Comparison of ENCODE assay signal across 14 cellular contexts in the genomic region with DNA sequence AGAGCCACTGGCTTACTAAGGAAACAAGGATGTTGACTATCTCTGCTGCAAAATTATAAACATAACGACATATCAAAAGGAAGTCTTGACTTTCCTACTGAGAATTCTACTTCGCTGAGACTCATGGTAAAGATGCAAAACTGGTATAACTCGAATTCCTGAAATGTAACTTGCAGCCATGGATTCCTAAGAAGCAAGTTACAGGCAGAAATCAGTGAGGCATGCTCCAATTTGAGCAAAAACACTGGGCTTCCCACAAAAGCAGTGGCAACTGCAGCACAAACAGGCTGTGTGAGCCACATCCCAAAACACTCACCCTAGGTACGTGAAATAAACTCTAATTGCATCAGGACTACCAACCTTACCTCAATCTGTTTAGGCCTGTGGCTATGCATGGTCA.
A peak's percentile ranks its signal among the peaks of the same experiment; 100 is the strongest.
DNase-seq lines count a peak whose midpoint lies in the region; ATAC-seq, FAIRE-seq and TF ChIP-seq lines count a peak whose summit lies in the region.
"Had no signal": no experiment of that assay in that cellular context is flagged by ENCODE, and none has a peak within 500 bp of the region (broad histone marks: within the 10 kb centered on the region; RNA-seq: fewer than 3 reads in every experiment).

No MANE protein-coding gene starts in this region.

- H4K91ac ChIP-seq in mesenchymal stem cell (ENCODE audit: low read length): no peak overlapping the region

- no peaks in the 10 kb centered on the region for H3K79me2 ChIP-seq in K562 (ENCODE audit: control insufficient read depth, insufficient read depth, low read length)

- no peaks in the 10 kb centered on the region for H3K9me1 ChIP-seq in K562 (ENCODE audit: control insufficient read depth, insufficient read depth, low read length)

- H3K4me2 ChIP-seq in K562 (ENCODE audit: insufficient read depth, low read length): no peak overlapping the region
- no peak overlapping the region for H3K4me2 ChIP-seq in mesenchymal stem cell (ENCODE audit: low read length, poor library complexity, severe bottlenecking)

- TF ChIP-seq RAD21 in K562 (CRISPR knock-in tag; conservative IDR thresholded peaks at IDR 0.05 in 1 of 2, IDR thresholded peaks at IDR 0.05 in 1 of 2): no peak

- intact Hi-C loops in left ventricle myocardium inferior (cut with micrococcal nuclease): loop anchor here (10.0 kb wide), 1 partner anchor 498 kb away; no protein-coding TSS in a partner anchor
- intact Hi-C loops in Right ventricle myocardium inferior (cut with DNase I): loop anchor here (5.0 kb wide), 1 partner anchor 495 kb away; no protein-coding TSS in a partner anchor
- intact Hi-C loops in K562 (cut with micrococcal nuclease): loop anchor here (5.0 kb wide), 2 partner anchors 35 to 145 kb away; no protein-coding TSS in a partner anchor

- no peak overlapping the region for H3K23ac ChIP-seq in mesenchymal stem cell (ENCODE audit: low read length in 2 of 2)

- CTCF ChIA-PET in K562 (lab: Yijun Ruan, JAX; ENCODE audit: low intra/inter-chr PET ratio): no interaction called here

- H3K4me1 ChIP-seq in left ventricle myocardium inferior (peaks cover 39% of the 10 kb centered on the region), K562 (replicated peaks in 1 of 2; ENCODE audit: control insufficient read depth in 2 of 2, insufficient read depth in 2 of 2, low read length in 2 of 2) (no peaks in the 10 kb centered on the region; a peak in 1 of 5 replicates), mesenchymal stem cell (ENCODE audit: control insufficient read depth, insufficient read depth, low read depth, low read length) (peaks cover 8% of the 10 kb centered on the region)

- H2BK12ac ChIP-seq in mesenchymal stem cell (ENCODE audit: low read length in 2 of 2): no peak overlapping the region

- H3K27ac ChIP-seq in left ventricle myocardium inferior (replicated peaks): peak overlapping the region; percentile 75
- no peak overlapping the region for H3K27ac ChIP-seq in K562 (ENCODE audit: extremely low read depth, low read depth, low read length)
- H3K27ac ChIP-seq in mesenchymal stem cell (ENCODE audit: low read length, poor library complexity, severe bottlenecking): peak overlapping the region; percentile 57

- H3K9ac ChIP-seq in K562 (ENCODE audit: insufficient read depth in 1 of 2, low read depth in 2 of 2, low read length in 2 of 2): no peak overlapping the region
- peak overlapping the region; percentile 89 for H3K9ac ChIP-seq in mesenchymal stem cell (ENCODE audit: low read length)

- no peak overlapping the region for H3K14ac ChIP-seq in mesenchymal stem cell (ENCODE audit: low read length in 2 of 2)

- no peak overlapping the region for H2AK5ac ChIP-seq in mesenchymal stem cell (ENCODE audit: low read length, severe bottlenecking)

- no peak overlapping the region for H2BK120ac ChIP-seq in mesenchymal stem cell (ENCODE audit: low read depth, low read length)

- no peak overlapping the region for H2BK15ac ChIP-seq in mesenchymal stem cell (ENCODE audit: low read depth, poor library complexity, severe bottlenecking)

- in situ Hi-C loops in K562 (cut with MboI): loop anchor here (25.0 kb wide), 1 partner anchor 490 kb away; no protein-coding TSS in a partner anchor
- in situ Hi-C loops in ACHN (cut with HindIII; ENCODE audit: low pct_ligation_motif_present, low pct_unique_long_range_greater_than_20kb, low sequenced_read_pairs): no loop called here

- H3K36me3 ChIP-seq in left ventricle myocardium inferior: no peaks in the 10 kb centered on the region
- no peaks in the 10 kb centered on the region for H3K36me3 ChIP-seq in K562 (ENCODE audit: control insufficient read depth, insufficient read depth, low read length)
- H3K36me3 ChIP-seq in mesenchymal stem cell (ENCODE audit: control insufficient read depth in 1 of 2, insufficient read depth in 2 of 2, low read depth in 1 of 2, low read length in 2 of 2): peaks cover 0 to 13% of the 10 kb centered on the region in 2 experiments
- H3K36me3 ChIP-seq: upper lobe of left lung had no signal

- FAIRE-seq in K562 (lab: Jason Lieb, UNC): peak; percentile 61
- FAIRE-seq: HTR-8/SVneo, TTC549 had no signal

- H2BK5ac ChIP-seq in mesenchymal stem cell (ENCODE audit: low read depth, low read length, poor library complexity, severe bottlenecking): no peak overlapping the region

- H4K8ac ChIP-seq in mesenchymal stem cell (ENCODE audit: low read length): no peak overlapping the region

- ATAC-seq in Right ventricle myocardium inferior: no peak
- no peak for ATAC-seq in K562
- ATAC-seq in HG03565 (IDR thresholded peaks at IDR 0.05; ENCODE audit: unreplicated experiment): no peak

- no peak for TF ChIP-seq EP300 in K562 (IDR thresholded peaks at IDR 0.05; ENCODE audit: low read length)

- peaks cover 3% of the 10 kb centered on the region for H3K79me1 ChIP-seq in mesenchymal stem cell (replicated peaks; ENCODE audit: low read length, poor library complexity, severe bottlenecking)

- TF ChIP-seq CTCF in left ventricle myocardium inferior (IDR thresholded peaks at IDR 0.05; ENCODE audit: borderline replicate concordance) (no peak), K562 (IDR thresholded peaks at IDR 0.05 in 2 of 3, conservative IDR thresholded peaks at IDR 0.05 in 1 of 3; ENCODE audit: insufficient read depth in 2 of 3, low read depth in 1 of 3, low read length in 3 of 3) (no peak)

- H2AFZ ChIP-seq in K562 (ENCODE audit: low read depth, low read length): no peak overlapping the region
- H2AFZ ChIP-seq in mesenchymal stem cell (ENCODE audit: low read depth, low read length): no peak overlapping the region

- 9% methylated on average over 4 of the region's 4 CpGs for WGBS in K562 (ENCODE audit: insufficient coverage, low coverage, missing lambda C conversion rate)
- 41% methylated on average over 4 of the region's 4 CpGs for WGBS in mesenchymal stem cell

- no TSS peak for BruUV-seq in K562 (replicated peaks; lab: Mats Ljungman, UMichigan)

- H3K27me3 ChIP-seq in left ventricle myocardium inferior (ENCODE audit: low read depth) (no peaks in the 10 kb centered on the region), K562 (ENCODE audit: control insufficient read depth in 2 of 2, insufficient read depth in 2 of 2, low read length in 2 of 2) (no peaks in the 10 kb centered on the region), mesenchymal stem cell (ENCODE audit: control insufficient read depth in 1 of 2, insufficient read depth in 1 of 2, low read length in 2 of 2) (no peaks in the 10 kb centered on the region)
- H3K27me3 ChIP-seq: upper lobe of left lung had no signal

- H3K9me3 ChIP-seq in left ventricle myocardium inferior (replicated peaks) (no peaks in the 10 kb centered on the region), K562 (replicated peaks; ENCODE audit: control insufficient read depth, insufficient read depth, low read depth, low read length) (no peaks in the 10 kb centered on the region), mesenchymal stem cell (ENCODE audit: control insufficient read depth, low read length) (no peaks in the 10 kb centered on the region)
- H3K9me3 ChIP-seq: upper lobe of left lung had no signal

- POLR2A ChIA-PET in K562 (lab: Yijun Ruan, JAX): no interaction called here

- 0 out of 2 replicates have a peak, but pooled peaks cover under 1% of the 10 kb centered on the region for H4K20me1 ChIP-seq in K562 (replicated peaks; ENCODE audit: control insufficient read depth, insufficient read depth, low read length)

- TF ChIP-seq POLR2A in K562 (conservative IDR thresholded peaks at IDR 0.05): no peak

- H3K4ac ChIP-seq in mesenchymal stem cell (ENCODE audit: low read depth in 1 of 2, low read length in 2 of 2): no peak overlapping the region

- peak overlapping the region in 1 of 2 experiments; percentile 35 for H3K18ac ChIP-seq in mesenchymal stem cell (ENCODE audit: low read depth in 1 of 2, low read length in 2 of 2)

- H3K4me3 ChIP-seq in left ventricle myocardium inferior (no peak overlapping the region), K562 (no peak overlapping the region), mesenchymal stem cell (ENCODE audit: insufficient read depth in 1 of 2, low read depth in 1 of 2, low read length in 2 of 2) (no peak overlapping the region)

- DNase-seq in left ventricle myocardium inferior (no peak), Right ventricle myocardium inferior (ENCODE audit: missing footprints) (no peak), K562 (ENCODE audit: extremely low read depth in 1 of 4, low spot score in 3 of 4) (no peak), mesenchymal stem cell (no peak), ACHN (no peak), NCI-H446 treated with DMSO at 0.1 percent for 48 hours (lab: John Stamatoyannopoulos, UW) (no peak), NCI-H2081 treated with DMSO at 0.1 percent for 48 hours (lab: John Stamatoyannopoulos, UW) (no peak)
- DNase-seq: activated CD8-positive, alpha-beta memory T cell treated with anti-CD3 and anti-CD28 coated beads, Interleukin-2, amount 10 ng/mL, durations not matched to agents 7 days and 5 days; activated naive CD4-positive, alpha-beta T cell treated with anti-CD3 and anti-CD28 coated beads, Interleukin-2, amount 50 U/mL, for 16 hours; NCI-H1417 treated with DMSO at 0.1 percent for 48 hours; upper lobe of left lung had no signal
